8 cellular contexts compared by ENCODE assay signal in the genomic region with DNA sequence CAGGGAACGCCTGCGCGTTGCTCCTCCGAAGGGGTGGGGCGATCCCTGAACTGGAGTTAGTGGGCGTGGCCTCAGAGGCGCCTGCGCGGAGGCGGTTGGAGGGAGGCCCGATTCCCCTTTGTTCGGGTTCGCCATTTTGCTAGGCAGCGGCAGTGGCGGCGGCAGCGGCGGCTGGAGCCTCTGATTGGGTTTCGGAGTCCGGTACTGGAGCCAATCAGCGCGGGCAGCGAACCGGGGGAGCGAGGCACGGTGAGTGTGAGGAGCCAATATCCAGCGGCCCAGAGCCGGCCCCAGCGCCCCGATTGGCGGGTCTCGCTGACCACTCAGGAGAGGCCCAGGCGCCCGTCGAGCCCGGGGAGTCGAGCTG. TPM values are rescaled to one million over a fixed set of nuclear protein-coding genes. Genes with fewer than 3 reads are reported as not detected.
DNase-seq lines count a peak whose midpoint lies in the region; ATAC-seq and TF ChIP-seq lines count a peak whose summit lies in the region.

Gene NFYA, plus strand, starts transcription at position 139 of the 367 bp plus-strand sequence. CDS start 6,116 bp downstream, outside the sequence.

- no peaks in the 10 kb centered on the region for H4K20me1 ChIP-seq in SU-DHL-6 (ENCODE audit: low read depth, low read length)

- H3K27ac ChIP-seq in CD4-positive, alpha-beta T cell (ENCODE audit: low read depth, low read length) = peak within 1 kb of the TSS; percentile 95
- H3K27ac ChIP-seq in SU-DHL-6 (ENCODE audit: low read depth, low read length) (peak within 1 kb of the TSS; percentile 90), breast epithelium (peak within 1 kb of the TSS; percentile 99), iPS-20b (ENCODE audit: low read length) (peak within 1 kb of the TSS; percentile 99)

- H3K79me2 ChIP-seq in SU-DHL-6 (ENCODE audit: insufficient read depth, low read length) = peaks cover 47% of the 10 kb centered on the region

- POLR2A ChIA-PET in CD4-positive, alpha-beta T cell (lab: Charles Lee) = interaction anchor here (0.5 to 2.7 kb wide), 10 partner anchors 8 to 1958 kb away, joined by 3 to 25 read pairs (median 4); partner anchors contain the start of genes APOBEC2, SAYSD1 and TREML2

- H3F3A ChIP-seq in SU-DHL-6 (ENCODE audit: insufficient read depth) = peaks cover 66% of the 10 kb centered on the region

- DNase-seq in CD4-positive, alpha-beta T cell = peak in 8 of 10 experiments; percentile 100
- DNase-seq in breast epithelium (ENCODE audit: low spot score in 2 of 2) = peak in 1 of 2 donors; percentile 99
- peak; percentile 99 to 100 for DNase-seq in stimulated activated CD4-positive, alpha-beta T cell treated with anti-CD3 and anti-CD28 coated beads, Interleukin-1b, Interleukin-23, amount 100 ng/mL, for 4 hours (ENCODE audit: low read depth in 2 of 2)
- DNase-seq in NCI-H69 (lab: John Stamatoyannopoulos, UW) = no peak

- H3K4me3 Mint-ChIP-seq in CD4-positive, alpha-beta T cell = peak within 1 kb of the TSS; percentile 93

- ATAC-seq in CD4-positive, alpha-beta T cell (ENCODE audit: poor library complexity) = peak; percentile 62
- peak; percentile 61 for ATAC-seq in GM19395 (IDR thresholded peaks at IDR 0.05; ENCODE audit: unreplicated experiment)
- peak; percentile 68 for ATAC-seq in HG03432 (IDR thresholded peaks at IDR 0.05; ENCODE audit: unreplicated experiment)

- H3K36me3 ChIP-seq in SU-DHL-6 (ENCODE audit: low read length) = peaks cover 15% of the 10 kb centered on the region
- no peaks in the 10 kb centered on the region for H3K36me3 ChIP-seq in breast epithelium
- H3K36me3 ChIP-seq in iPS-20b (ENCODE audit: insufficient read depth, low read depth, low read length) = peaks cover 37% of the 10 kb centered on the region

- H3K9me3 Mint-ChIP-seq in CD4-positive, alpha-beta T cell = no peaks in the 10 kb centered on the region

- peak within 1 kb of the TSS; percentile 61 for H2AFZ ChIP-seq in SU-DHL-6 (ENCODE audit: low read depth, low read length, severe bottlenecking)

- peaks cover 51% of the 10 kb centered on the region for H3K4me1 Mint-ChIP-seq in CD4-positive, alpha-beta T cell (ENCODE audit: low read depth)

- H3K36me3 Mint-ChIP-seq in CD4-positive, alpha-beta T cell (ENCODE audit: low read depth) = peaks cover 43% of the 10 kb centered on the region

- no peaks in the 10 kb centered on the region for H3K9me3 ChIP-seq in CD4-positive, alpha-beta T cell (ENCODE audit: control insufficient read depth, low read length)
- H3K9me3 ChIP-seq in SU-DHL-6 (ENCODE audit: insufficient read depth, low read length) = no peaks in the 10 kb centered on the region
- H3K9me3 ChIP-seq in breast epithelium = no peaks in the 10 kb centered on the region
- no peaks in the 10 kb centered on the region for H3K9me3 ChIP-seq in iPS-20b (ENCODE audit: insufficient read depth, low read depth, low read length)

- H3K27ac Mint-ChIP-seq in CD4-positive, alpha-beta T cell = peak within 1 kb of the TSS; percentile 88

- H3K9me2 ChIP-seq in SU-DHL-6 (replicated peaks; ENCODE audit: insufficient read depth, low read length) = no peaks in the 10 kb centered on the region

- TF ChIP-seq POLR2A in breast epithelium (IDR thresholded peaks at IDR 0.05) = peak; percentile 26

- no peaks in the 10 kb centered on the region for H3K27me3 ChIP-seq in CD4-positive, alpha-beta T cell (ENCODE audit: control insufficient read depth, insufficient read depth, low read length)
- no peaks in the 10 kb centered on the region for H3K27me3 ChIP-seq in SU-DHL-6 (ENCODE audit: low read length)
- no peaks in the 10 kb centered on the region for H3K27me3 ChIP-seq in breast epithelium
- no peaks in the 10 kb centered on the region for H3K27me3 ChIP-seq in iPS-20b (ENCODE audit: insufficient read depth, low read length)

- TF ChIP-seq CTCF in CD4-positive, alpha-beta T cell (IDR thresholded peaks at IDR 0.05) = no peak
- TF ChIP-seq CTCF in SU-DHL-6 (IDR thresholded peaks at IDR 0.05; ENCODE audit: insufficient read depth, low read length, poor library complexity, severe bottlenecking) (no peak), breast epithelium (IDR thresholded peaks at IDR 0.05) (no peak)

- peak within 1 kb of the TSS; percentile 85 for H3K4me2 ChIP-seq in SU-DHL-6 (ENCODE audit: low read depth, low read length, poor library complexity, severe bottlenecking)

- H3K27me3 Mint-ChIP-seq in CD4-positive, alpha-beta T cell = no peaks in the 10 kb centered on the region

- H3K4me3 ChIP-seq in SU-DHL-6 (ENCODE audit: insufficient read depth, low read length, poor library complexity, severe bottlenecking) = peak within 1 kb of the TSS; percentile 92
- peak within 1 kb of the TSS; percentile 78 to 99 (median 90) for H3K4me3 ChIP-seq in breast epithelium
- peak within 1 kb of the TSS; percentile 84 for H3K4me3 ChIP-seq in iPS-20b (ENCODE audit: low read length)

- CTCF ChIA-PET in CD4-positive, alpha-beta T cell (lab: Charles Lee) = interaction anchor here (0.9 to 1.3 kb wide), 2 partner anchors 15 to 45 kb away, joined by 3 to 4 read pairs; no protein-coding TSS in a partner anchor

- H3K4me1 ChIP-seq in breast epithelium = peaks cover 0 to 8% of the 10 kb centered on the region in 2 donors
- H3K4me1 ChIP-seq in iPS-20b (ENCODE audit: insufficient read depth, low read length) = peaks cover 21% of the 10 kb centered on the region; the same call in 1 of the 2 replicates

- intact Hi-C loops in CD4-positive, alpha-beta T cell (cut with DNase I, micrococcal nuclease) = loop anchor here (1.0 to 10.0 kb wide), 6 partner anchors 109 to 1958 kb away; partner anchors contain the start of genes FOXP4 (in 1 of the 2) and SAYSD1 (in 1 of the 2)
- intact Hi-C loops in breast epithelium (cut with DNase I; ENCODE audit: low total_unique reads) = loop anchor here (5.0 kb wide), 1 partner anchor 1184 kb away; no protein-coding TSS in a partner anchor

- peak within 1 kb of the TSS; percentile 98 for H3K9ac ChIP-seq in SU-DHL-6 (ENCODE audit: low read length)
- peak within 1 kb of the TSS; percentile 99 for H3K9ac ChIP-seq in iPS-20b (ENCODE audit: low read depth, low read length)

RNA-seq across cellular contexts. Expression of gene NFYA, which starts in this region (rescaled TPM):
- total RNA-seq in CD4-positive, alpha-beta T cell = 10 to 100 TPM; 26.7 to 27.3 TPM
- total RNA-seq in breast epithelium = 10 to 100 TPM; 28.6 to 33.4 (median 29.8) TPM
